In the genomic region with DNA sequence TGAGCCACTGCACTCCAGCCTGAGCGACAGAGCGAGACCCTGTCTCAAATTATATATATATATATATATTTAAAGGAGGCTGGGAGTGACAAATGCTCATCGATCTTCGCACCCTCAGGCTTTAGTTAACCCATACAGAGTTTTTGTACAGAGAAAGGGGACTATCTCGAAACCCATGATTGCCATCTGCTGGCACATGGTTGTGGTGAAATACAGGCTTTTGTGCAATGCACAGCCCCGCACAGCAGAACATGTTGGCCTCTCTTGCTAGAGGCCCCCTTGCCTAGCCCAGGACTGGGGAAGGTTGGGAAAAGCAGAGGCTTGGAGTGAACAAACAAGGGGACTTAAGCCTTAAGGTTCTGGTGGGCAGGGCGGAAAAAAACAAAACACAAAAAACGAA, we compare ENCODE assay signal across 1 cellular context.
TF ChIP-seq lines count a peak whose summit lies in the region.

No MANE protein-coding gene starts in this region.

TF ChIP-seq in HCT116, 20 proteins besides CTCF, POLR2A, EP300 and RAD21 (continued from another document):
- TF ChIP-seq CEBPB (IDR thresholded peaks at IDR 0.05; ENCODE audit: low read depth) (no peak), TCF7L2 (IDR thresholded peaks at IDR 0.05; ENCODE audit: borderline replicate concordance, extremely low read depth, insufficient read depth, insufficient read length) (no peak), CBX3 (IDR thresholded peaks at IDR 0.05; ENCODE audit: low read depth) (no peak), POLR2AphosphoS5 (IDR thresholded peaks at IDR 0.05; ENCODE audit: low read depth, low read length) (no peak), SIN3A (IDR thresholded peaks at IDR 0.05; ENCODE audit: low read depth) (no peak)
